1 cellular context compared by ENCODE assay signal in genomic region chr10:69088801-69089501, GRCh38.
TF ChIP-seq lines count a peak whose summit lies in the region.

No MANE protein-coding gene starts in this region.

TF ChIP-seq in GM23338, 12 proteins besides CTCF, POLR2A, EP300 and RAD21 (continued from another document):
- TF ChIP-seq ZNF114 (CRISPR knock-in tag; IDR thresholded peaks at IDR 0.05), result no peak
- TF ChIP-seq, protein P1, sequence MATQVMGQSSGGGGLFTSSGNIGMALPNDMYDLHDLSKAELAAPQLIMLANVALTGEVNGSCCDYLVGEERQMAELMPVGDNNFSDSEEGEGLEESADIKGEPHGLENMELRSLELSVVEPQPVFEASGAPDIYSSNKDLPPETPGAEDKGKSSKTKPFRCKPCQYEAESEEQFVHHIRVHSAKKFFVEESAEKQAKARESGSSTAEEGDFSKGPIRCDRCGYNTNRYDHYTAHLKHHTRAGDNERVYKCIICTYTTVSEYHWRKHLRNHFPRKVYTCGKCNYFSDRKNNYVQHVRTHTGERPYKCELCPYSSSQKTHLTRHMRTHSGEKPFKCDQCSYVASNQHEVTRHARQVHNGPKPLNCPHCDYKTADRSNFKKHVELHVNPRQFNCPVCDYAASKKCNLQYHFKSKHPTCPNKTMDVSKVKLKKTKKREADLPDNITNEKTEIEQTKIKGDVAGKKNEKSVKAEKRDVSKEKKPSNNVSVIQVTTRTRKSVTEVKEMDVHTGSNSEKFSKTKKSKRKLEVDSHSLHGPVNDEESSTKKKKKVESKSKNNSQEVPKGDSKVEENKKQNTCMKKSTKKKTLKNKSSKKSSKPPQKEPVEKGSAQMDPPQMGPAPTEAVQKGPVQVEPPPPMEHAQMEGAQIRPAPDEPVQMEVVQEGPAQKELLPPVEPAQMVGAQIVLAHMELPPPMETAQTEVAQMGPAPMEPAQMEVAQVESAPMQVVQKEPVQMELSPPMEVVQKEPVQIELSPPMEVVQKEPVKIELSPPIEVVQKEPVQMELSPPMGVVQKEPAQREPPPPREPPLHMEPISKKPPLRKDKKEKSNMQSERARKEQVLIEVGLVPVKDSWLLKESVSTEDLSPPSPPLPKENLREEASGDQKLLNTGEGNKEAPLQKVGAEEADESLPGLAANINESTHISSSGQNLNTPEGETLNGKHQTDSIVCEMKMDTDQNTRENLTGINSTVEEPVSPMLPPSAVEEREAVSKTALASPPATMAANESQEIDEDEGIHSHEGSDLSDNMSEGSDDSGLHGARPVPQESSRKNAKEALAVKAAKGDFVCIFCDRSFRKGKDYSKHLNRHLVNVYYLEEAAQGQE (IDR thresholded peaks at IDR 0.05; ENCODE audit: unreplicated experiment), result no peak
